In genomic region chr10:49309691-49310371, GRCh38 we compare ENCODE assay signal across 10 cellular contexts. TPM values are rescaled to one million over a fixed set of nuclear protein-coding genes. Genes with fewer than 3 reads are reported as not detected.
DNase-seq lines count a peak whose midpoint lies in the region; ATAC-seq, FAIRE-seq and TF ChIP-seq lines count a peak whose summit lies in the region.
"Had no signal": no experiment of that assay in that cellular context is flagged by ENCODE, and none has a peak within 500 bp of the region (broad histone marks: within the 10 kb centered on the region; RNA-seq: fewer than 3 reads in every experiment).

No MANE protein-coding gene starts in this region.

- H3K36me3 ChIP-seq in GM06990 (ENCODE audit: control insufficient read depth, insufficient read depth, low read length), result no peaks in the 10 kb centered on the region

- FAIRE-seq in H54 (lab: Jason Lieb, UNC), result no peak
- FAIRE-seq: endometrium had no signal

- H3K4me3 ChIP-seq in GM06990 (replicated peaks; ENCODE audit: low read depth, low read length), result no peak overlapping the region

- H3K36me3 Mint-ChIP-seq in type B pancreatic cell, result no peaks in the 10 kb centered on the region

- no peak overlapping the region for H3K4me3 Mint-ChIP-seq in type B pancreatic cell

- no peak overlapping the region for H3K27ac Mint-ChIP-seq in type B pancreatic cell

- DNase-seq in GM06990 (ENCODE audit: extremely low read depth, insufficient read length) (peak; percentile 25), RPMI8226 (peak; percentile 14), midbrain (lab: John Stamatoyannopoulos, UW) (peak; percentile 14), OCI-M1 (lab: John Stamatoyannopoulos, UW) (no peak), activated gamma-delta T cell (lab: John Stamatoyannopoulos, UW) (no peak), type B pancreatic cell (ENCODE audit: extremely low spot score, unreplicated experiment) (no peak), H54 (ENCODE audit: insufficient read length, low spot score) (no peak)

- no peaks in the 10 kb centered on the region for H3K4me1 Mint-ChIP-seq in type B pancreatic cell (ENCODE audit: unreplicated experiment)

- TF ChIP-seq POLR2A in H54 (IDR thresholded peaks at IDR 0.05; ENCODE audit: low read depth, low read length), result no peak

- TF ChIP-seq CTCF in GM06990 (IDR thresholded peaks at IDR 0.05; ENCODE audit: insufficient read depth, low read length, poor library complexity, severe bottlenecking) (no peak), type B pancreatic cell (conservative IDR thresholded peaks at IDR 0.05) (no peak)

- H3K9me3 Mint-ChIP-seq in type B pancreatic cell, result no peaks in the 10 kb centered on the region

- peaks cover 27% of the 10 kb centered on the region for H3K27me3 Mint-ChIP-seq in type B pancreatic cell

- H3K27me3 ChIP-seq in GM06990 (replicated peaks; ENCODE audit: control insufficient read depth, insufficient read depth, low read length), result no peaks in the 10 kb centered on the region; the same call in 1 of the 2 replicates

- peak; percentile 61 for ATAC-seq in GM21576 (IDR thresholded peaks at IDR 0.05; ENCODE audit: unreplicated experiment)

RNA-seq across cellular contexts. Expression of gene C10orf71, which starts 10.9 kb away (rescaled TPM):
- total RNA-seq in type B pancreatic cell (ENCODE audit: low replicate concordance), result not detected in 2 replicates
- total RNA-seq: lung microvascular endothelial cell had no signal

Comparison
In these comparisons a context has a peak if more than half of its experiments do, and no peak if none do; other contexts are left out.
1. DNase-seq: peak in GM06990 (single experiment), RPMI8226 (single experiment) and midbrain (single experiment); none in OCI-M1 (single experiment), activated gamma-delta T cell (single experiment), type B pancreatic cell (single experiment) and H54 (single experiment).